Comparison of ENCODE assay signal across 32 cellular contexts in genomic region chr15:81959196-81959595, GRCh38.
"Had no signal": no experiment of that assay in that cellular context is flagged by ENCODE, and none has a peak within 500 bp of the region (broad histone marks: within the 10 kb centered on the region; RNA-seq: fewer than 3 reads in every experiment).

No MANE protein-coding gene starts in this region.

- H3K4me1 ChIP-seq: adrenal gland, body of pancreas, foreskin keratinocyte, gastrocnemius medialis had no signal

- H3K9me3 ChIP-seq: adrenal gland, body of pancreas, esophagus muscularis mucosa, gastrocnemius medialis, heart left ventricle had no signal

- H3K27ac ChIP-seq: adrenal gland, body of pancreas, esophagus muscularis mucosa, foreskin keratinocyte, gastrocnemius medialis, heart left ventricle, WERI-Rb-1 had no signal

- H3K4me3 ChIP-seq: adrenal gland, body of pancreas, esophagus muscularis mucosa, gastrocnemius medialis, heart left ventricle had no signal

- ATAC-seq: activated CD4-positive, CD25-positive, alpha-beta regulatory T cell treated with anti-CD3 and anti-CD28 coated beads, Interleukin-2, amount 50 U/mL, for 24 hours; activated CD8-positive, alpha-beta memory T cell treated with anti-CD3 and anti-CD28 coated beads, Interleukin-2, amount 10 ng/mL, durations not matched to agents 7 days and 5 days; activated CD8-positive, alpha-beta T cell treated with anti-CD3 and anti-CD28 coated beads, Interleukin-2, amount 10 ng/mL, durations not matched to agents 7 days and 5 days; activated naive CD8-positive, alpha-beta T cell treated with anti-CD3 and anti-CD28 coated beads, Interleukin-2, amount 50 U/mL, for 24 hours; body of pancreas; effector memory CD8-positive, alpha-beta T cell; foreskin keratinocyte; gastrocnemius medialis; heart left ventricle had no signal

- H3K27me3 ChIP-seq: adrenal gland, body of pancreas, esophagus muscularis mucosa, foreskin keratinocyte, gastrocnemius medialis, heart left ventricle had no signal

- FAIRE-seq: colon had no signal

- H3K36me3 ChIP-seq: adrenal gland, esophagus muscularis mucosa, gastrocnemius medialis, heart left ventricle, WERI-Rb-1 had no signal

- DNase-seq: activated B cell treated with CpG ODN at 0.5 μM for 24 hours; activated CD4-positive, alpha-beta memory T cell treated with anti-CD3 and anti-CD28 coated beads for 36 hours; activated CD4-positive, alpha-beta T cell treated with anti-CD3 and anti-CD28 coated beads for 48 hours; activated CD8-positive, alpha-beta memory T cell treated with anti-CD3 and anti-CD28 coated beads, Interleukin-2, amount 10 ng/mL, durations not matched to agents 7 days and 5 days; activated CD8-positive, alpha-beta memory T cell treated with anti-CD3 and anti-CD28 coated beads, Interleukin-2, amount 50 U/mL, for 4 hours; activated CD8-positive, alpha-beta T cell treated with anti-CD3 and anti-CD28 coated beads, Interleukin-2, amount 10 ng/mL, durations not matched to agents 7 days and 5 days; activated effector memory CD4-positive, alpha-beta T cell treated with anti-CD3 and anti-CD28 coated beads, Interleukin-2, amount 50 U/mL, for 16 hours; activated naive CD4-positive, alpha-beta T cell treated with anti-CD3 and anti-CD28 coated beads for 36 hours; activated naive CD8-positive, alpha-beta T cell treated with anti-CD3 and anti-CD28 coated beads for 36 hours; activated naive CD8-positive, alpha-beta T cell treated with anti-CD3 and anti-CD28 coated beads, Interleukin-2, amount 50 U/mL, for 24 hours; activated T-cell treated with anti-CD3 and anti-CD28 coated beads, Interleukin-2, amount 50 U/mL, for 1 hour; activated T-cell treated with anti-CD3 and anti-CD28 coated beads, Interleukin-2, amount 50 U/mL, for 48 hours; adrenal gland; amygdala; aorta; body of pancreas; caudate nucleus; cortex of kidney; dermis blood vessel endothelial cell; effector CD4-positive, alpha-beta T cell; effector memory CD8-positive, alpha-beta T cell; erythroblast; foreskin keratinocyte; gastrocnemius medialis; glutamatergic neuron; heart left ventricle; hypothalamus; T1000; WERI-Rb-1 had no signal
